8 cellular contexts compared by ENCODE assay signal in the genomic region with DNA sequence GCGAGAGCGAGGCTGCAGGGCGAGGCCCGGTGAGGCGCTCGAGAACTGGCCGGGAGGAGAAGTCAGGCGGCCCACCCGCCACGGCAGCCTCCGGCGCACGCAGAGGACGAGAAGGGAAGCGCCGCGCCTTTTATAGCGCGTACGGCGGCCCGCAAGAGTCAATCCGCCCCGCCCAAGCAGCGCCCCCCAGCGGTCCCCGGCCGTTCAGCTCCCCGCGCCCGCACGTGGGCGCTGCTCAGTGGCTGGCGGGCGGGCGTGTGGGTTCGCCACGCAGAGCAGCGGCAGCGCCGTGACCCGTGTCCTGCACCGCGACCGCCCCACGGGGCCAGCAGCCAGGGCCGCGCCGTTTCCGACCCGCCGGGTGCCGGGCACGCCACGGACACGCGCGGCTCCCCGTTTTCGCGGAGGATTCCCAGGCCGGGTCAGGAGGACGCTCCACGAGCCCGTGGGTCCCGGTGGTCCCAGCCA. TPM values are rescaled to one million over a fixed set of nuclear protein-coding genes. Genes with fewer than 3 reads are reported as not detected.
A peak's percentile ranks its signal among the peaks of the same experiment; 100 is the strongest.
DNase-seq lines count a peak whose midpoint lies in the region; ATAC-seq and TF ChIP-seq lines count a peak whose summit lies in the region.

No MANE protein-coding gene starts in this region.

- ATAC-seq in GM19351 (IDR thresholded peaks at IDR 0.05; ENCODE audit: unreplicated experiment) = peak; percentile 64
- peak; percentile 64 for ATAC-seq in HG03571 (IDR thresholded peaks at IDR 0.05; ENCODE audit: unreplicated experiment)

- H3K36me3 Mint-ChIP-seq in endothelial cell (ENCODE audit: low read depth, unreplicated experiment) = peaks cover 24% of the 10 kb centered on the region

- peak; percentile 96 for DNase-seq in CD1c-positive myeloid dendritic cell (ENCODE audit: extremely low spot score)
- peak; percentile 84 for DNase-seq in NOMO-1 treated with DMSO at 0.1 percent for 48 hours (lab: John Stamatoyannopoulos, UW; ENCODE audit: unreplicated experiment)
- peak; percentile 84 for DNase-seq in activated CD8-positive, alpha-beta memory T cell treated with anti-CD3 and anti-CD28 coated beads, Interleukin-2, amount 50 U/mL, for 1 hour (ENCODE audit: extremely low read depth)
- DNase-seq in endothelial cell (ENCODE audit: low spot score) = peak; percentile 93
- peak; percentile 62 for DNase-seq in middle frontal gyrus (ENCODE audit: extremely low spot score, low spot score)
- peak; percentile 84 for DNase-seq in stimulated activated CD8-positive, alpha-beta memory T cell treated with anti-CD3 and anti-CD28 coated beads, Interleukin-15, amount 100 ng/mL, for 48 hours (ENCODE audit: low read depth in 2 of 2)

- no peak overlapping the region for H3K27ac Mint-ChIP-seq in endothelial cell (ENCODE audit: unreplicated experiment)

- peaks cover 35% of the 10 kb centered on the region for H3K27me3 Mint-ChIP-seq in endothelial cell (ENCODE audit: unreplicated experiment)

- H3K4me1 Mint-ChIP-seq in endothelial cell (ENCODE audit: unreplicated experiment) = peaks cover 23% of the 10 kb centered on the region

- no peak overlapping the region for H3K4me3 Mint-ChIP-seq in endothelial cell (ENCODE audit: unreplicated experiment)

- TF ChIP-seq CTCF in endothelial cell (IDR thresholded peaks at IDR 0.05; ENCODE audit: unreplicated experiment) = peak; percentile 96

- H3K9me3 Mint-ChIP-seq in endothelial cell (ENCODE audit: unreplicated experiment) = no peaks in the 10 kb centered on the region

RNA-seq across cellular contexts. Expression of gene LCN10, which starts 14.6 kb away (rescaled TPM):
- total RNA-seq in endothelial cell (ENCODE audit: unreplicated experiment) = not detected

RNA-seq across cellular contexts. Expression of gene DIPK1B, which starts 15.7 kb away (rescaled TPM):
- 293 TPM for total RNA-seq in endothelial cell (ENCODE audit: unreplicated experiment)

RNA-seq across cellular contexts. Expression of gene LCN6, which starts 20.2 kb away (rescaled TPM):
- total RNA-seq in endothelial cell (ENCODE audit: unreplicated experiment) = not detected

RNA-seq across cellular contexts. Expression of gene LCN8, which starts 29.9 kb away (rescaled TPM):
- not detected for total RNA-seq in endothelial cell (ENCODE audit: unreplicated experiment)

RNA-seq across cellular contexts. Expression of gene LCN15, which starts 36.2 kb away (rescaled TPM):
- total RNA-seq in endothelial cell (ENCODE audit: unreplicated experiment) = 0.49 TPM

Comparison
In these comparisons a context has a peak if more than half of its experiments do, and no peak if none do; other contexts are left out.
1. Peak in every context shown above with its lines: DNase-seq and ATAC-seq.